Comparison of ENCODE assay signal across 8 cellular contexts in genomic region chr12:109093022-109093918, GRCh38. TPM values are rescaled to one million over a fixed set of nuclear protein-coding genes. Genes with fewer than 3 reads are reported as not detected.
A peak's percentile ranks its signal among the peaks of the same experiment; 100 is the strongest.
DNase-seq lines count a peak whose midpoint lies in the region; ATAC-seq lines count a peak whose summit lies in the region.

ALKBH2 (minus strand) TSS chr12:109093472; CDS start chr12:109092786, 686 bp downstream.

- peak; percentile 78 to 85 for DNase-seq in AML-193 (lab: John Stamatoyannopoulos, UW)
- DNase-seq in NCI-H460 (ENCODE audit: extremely low read depth, low read depth), result peak; percentile 90
- DNase-seq in activated CD4-positive, alpha-beta T cell treated with anti-CD3 and anti-CD28 coated beads for 1 hour, result peak; percentile 93
- DNase-seq in cerebellum (ENCODE audit: low spot score), result peak; percentile 95
- DNase-seq in kidney glomerular epithelial cell (lab: John Stamatoyannopoulos, UW), result peak; percentile 87
- peak; percentile 86 to 90 for DNase-seq in stimulated activated CD4-positive, alpha-beta T cell treated with anti-CD3 and anti-CD28 coated beads, Interleukin-1b, Interleukin-23, amount 100 ng/mL, for 1 hour (ENCODE audit: low read depth in 2 of 2)

- ATAC-seq in GM19035 (IDR thresholded peaks at IDR 0.05; ENCODE audit: unreplicated experiment) (peak; percentile 54), HG03378 (IDR thresholded peaks at IDR 0.05; ENCODE audit: unreplicated experiment) (peak; percentile 61)

RNA-seq across cellular contexts. Expression of gene ALKBH2, which starts in this region (rescaled TPM):
- total RNA-seq in NCI-H460 (2014; rRNA removed; shearing (Covaris generic)), result 26.1 and 35.1 TPM in 2 replicates
- 47.6 and 54.8 TPM in 2 replicates for polyA plus RNA-seq in NCI-H460 (2014; cell fraction: nucleus; rRNA removed)
- total RNA-seq in cerebellum, result 15.9 TPM

Comparison
In these comparisons a context has a peak if more than half of its experiments do, and no peak if none do; other contexts are left out.
1. Peak in every context shown above with its lines: DNase-seq and ATAC-seq.